In genomic region chr6:42405025-42405424, GRCh38 we compare ENCODE assay signal across 10 cellular contexts. TPM values are rescaled to one million over a fixed set of nuclear protein-coding genes. Genes with fewer than 3 reads are reported as not detected.
DNase-seq lines count a peak whose midpoint lies in the region; ATAC-seq and TF ChIP-seq lines count a peak whose summit lies in the region.
"Had no signal": no experiment of that assay in that cellular context is flagged by ENCODE, and none has a peak within 500 bp of the region (broad histone marks: within the 10 kb centered on the region; RNA-seq: fewer than 3 reads in every experiment).

No MANE protein-coding gene starts in this region.

- peaks cover 63% of the 10 kb centered on the region for H3K4me1 Mint-ChIP-seq in T-helper 17 cell

- DNase-seq in H4 (ENCODE audit: low spot score) (peak; percentile 34), T-helper 17 cell (no peak), fibroblast of pulmonary artery (ENCODE audit: low read depth) (peak; percentile 60), renal cortical epithelial cell (ENCODE audit: low read depth) (peak; percentile 9), mucosa of gallbladder (ENCODE audit: low spot score) (no peak)
- DNase-seq: spleen, testis had no signal

- no peaks in the 10 kb centered on the region for H3K36me3 Mint-ChIP-seq in T-helper 17 cell (ENCODE audit: low read depth)

- TF ChIP-seq CTCF in fibroblast of pulmonary artery (IDR thresholded peaks at IDR 0.05; ENCODE audit: low read length, missing control alignments) = no peak

- no peaks in the 10 kb centered on the region for H3K27me3 Mint-ChIP-seq in T-helper 17 cell

- no peak overlapping the region for H3K4me3 Mint-ChIP-seq in T-helper 17 cell

- peak overlapping the region; percentile 88 for H3K27ac Mint-ChIP-seq in T-helper 17 cell

- H3K4me3 ChIP-seq in fibroblast of pulmonary artery (replicated peaks; ENCODE audit: low read depth, low read length) = no peak overlapping the region
- H3K4me3 ChIP-seq: adrenal gland, spleen, testis had no signal

- peak; percentile 30 for ATAC-seq in T-helper 17 cell
- no peak for ATAC-seq in GM19397 (IDR thresholded peaks at IDR 0.05; ENCODE audit: unreplicated experiment)
- ATAC-seq in HG02870 (IDR thresholded peaks at IDR 0.05; ENCODE audit: unreplicated experiment) = no peak

- no peaks in the 10 kb centered on the region for H3K9me3 ChIP-seq in T-helper 17 cell (ENCODE audit: control insufficient read depth, low read length, poor library complexity, severe bottlenecking)
- H3K9me3 ChIP-seq: adrenal gland, spleen, testis had no signal

RNA-seq across cellular contexts. Expression of gene TRERF1, which starts 46.7 kb away (rescaled TPM):
- total RNA-seq in H4 (2014; rRNA removed; shearing (Covaris generic)) = 4.3 and 5.2 TPM in 2 replicates
- total RNA-seq in T-helper 17 cell (10 to 100 TPM; 28.6 to 31.2 TPM), renal cortical epithelial cell (0.35 and 1.3 TPM in 2 replicates), mucosa of gallbladder (7.7 TPM)

Comparison
In these comparisons a context has a peak if more than half of its experiments do, and no peak if none do; other contexts are left out.
1. DNase-seq: peak in H4 (single experiment), fibroblast of pulmonary artery (single experiment) and renal cortical epithelial cell (single experiment); none in T-helper 17 cell (0 of 3) and mucosa of gallbladder (single experiment).